8 cellular contexts compared by ENCODE assay signal in the genomic region with DNA sequence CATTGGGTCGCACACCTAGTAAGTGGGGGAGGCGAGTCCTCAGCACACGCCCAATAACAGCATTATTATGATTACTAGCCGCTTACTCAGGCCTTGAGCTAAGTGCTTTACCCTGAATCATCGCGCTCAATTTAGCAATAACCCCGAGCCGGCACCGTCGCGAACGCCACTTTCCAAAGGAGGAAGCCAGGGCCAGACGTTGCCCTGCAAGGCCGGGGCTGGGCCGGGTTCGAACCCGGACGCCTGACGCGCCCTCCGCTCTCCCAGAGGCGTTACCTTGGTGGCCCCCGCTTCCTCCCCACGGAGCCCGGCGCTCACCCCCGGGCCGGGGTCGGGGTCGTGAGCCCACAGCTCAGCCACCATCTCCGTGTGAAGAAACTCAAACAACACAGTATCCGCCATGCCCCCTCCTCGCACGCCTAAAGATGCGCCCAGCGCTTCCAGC. TPM values are rescaled to one million over a fixed set of nuclear protein-coding genes. Genes with fewer than 3 reads are reported as not detected.
A peak's percentile ranks its signal among the peaks of the same experiment; 100 is the strongest.
DNase-seq lines count a peak whose midpoint lies in the region; ATAC-seq, FAIRE-seq and TF ChIP-seq lines count a peak whose summit lies in the region.

A gene with protein sequence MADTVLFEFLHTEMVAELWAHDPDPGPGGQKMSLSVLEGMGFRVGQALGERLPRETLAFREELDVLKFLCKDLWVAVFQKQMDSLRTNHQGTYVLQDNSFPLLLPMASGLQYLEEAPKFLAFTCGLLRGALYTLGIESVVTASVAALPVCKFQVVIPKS (minus strand): TSS at position 421 of the 445 bp plus-strand sequence. CDS start 19 bp downstream, at position 402.

- H3K36me3 Mint-ChIP-seq in activated CD4-positive, alpha-beta memory T cell treated with anti-CD3 and anti-CD28 coated beads for 36 hours = peaks cover 5% of the 10 kb centered on the region
- H3K36me3 Mint-ChIP-seq in progenitor cell of endocrine pancreas (ENCODE audit: insufficient read depth) = peaks cover 1% of the 10 kb centered on the region

- H3K27me3 Mint-ChIP-seq in activated CD4-positive, alpha-beta memory T cell treated with anti-CD3 and anti-CD28 coated beads for 36 hours = no peaks in the 10 kb centered on the region
- no peaks in the 10 kb centered on the region for H3K27me3 Mint-ChIP-seq in progenitor cell of endocrine pancreas

- H3K4me3 Mint-ChIP-seq in activated CD4-positive, alpha-beta memory T cell treated with anti-CD3 and anti-CD28 coated beads for 36 hours = peak within 1 kb of the TSS; percentile 94
- peak within 1 kb of the TSS; percentile 90 for H3K4me3 Mint-ChIP-seq in progenitor cell of endocrine pancreas (ENCODE audit: low read depth)

- peak within 1 kb of the TSS; percentile 92 for H3K4me2 ChIP-seq in A549

- DNase-seq in A549 (ENCODE audit: low read depth in 1 of 2, low spot score in 1 of 2) (peak; percentile 64 to 74), Right ventricle myocardium inferior (ENCODE audit: missing footprints) (no peak), progenitor cell of endocrine pancreas (ENCODE audit: low spot score, unreplicated experiment) (no peak), NCI-H2196 treated with DMSO at 0.1 percent for 48 hours (lab: John Stamatoyannopoulos, UW; ENCODE audit: unreplicated experiment) (no peak)
- DNase-seq in activated CD4-positive, alpha-beta memory T cell treated with anti-CD3 and anti-CD28 coated beads for 36 hours = no peak
- no peak for DNase-seq in stimulated activated naive CD4-positive, alpha-beta T cell treated with Interleukin-2 at 50 U/mL for 16 hours (lab: John Stamatoyannopoulos, UW)

- H3K4me1 ChIP-seq in A549 (peaks cover 11% of the 10 kb centered on the region; the same call in 2 of the 3 replicates), HUES64 (ENCODE audit: insufficient read depth, low read length) (0 out of 2 replicates have a peak, but pooled peaks cover 6% of the 10 kb centered on the region)

- no peak for TF ChIP-seq EP300 in A549 (IDR thresholded peaks at IDR 0.05)

- peak within 1 kb of the TSS; percentile 71 for H3K4me3 ChIP-seq in A549
- peak within 1 kb of the TSS; percentile 88 for H3K4me3 ChIP-seq in HUES64 (ENCODE audit: low read length)

- peak within 1 kb of the TSS; percentile 79 for H3K9ac ChIP-seq in HUES64 (ENCODE audit: low read depth, low read length)

- H3K9me3 ChIP-seq in A549 (no peaks in the 10 kb centered on the region), HUES64 (ENCODE audit: insufficient read depth, low read depth, low read length) (no peaks in the 10 kb centered on the region)

- peak within 1 kb of the TSS; percentile 92 for H3K27ac Mint-ChIP-seq in activated CD4-positive, alpha-beta memory T cell treated with anti-CD3 and anti-CD28 coated beads for 36 hours
- peak within 1 kb of the TSS; percentile 95 for H3K27ac Mint-ChIP-seq in progenitor cell of endocrine pancreas

- TF ChIP-seq RAD21 in A549 (conservative IDR thresholded peaks at IDR 0.05 in 1 of 2, IDR thresholded peaks at IDR 0.05 in 1 of 2) = no peak

- no peak for FAIRE-seq in A549 (lab: Jason Lieb, UNC)

- no peaks in the 10 kb centered on the region for H3K36me3 ChIP-seq in HUES64 (ENCODE audit: insufficient read depth, low read length)

- TF ChIP-seq POLR2A in A549 (IDR thresholded peaks at IDR 0.05; ENCODE audit: low read length) = peak; percentile 52

- under 1% methylated on average over 24 of the region's 36 CpGs for WGBS in A549 (ENCODE audit: missing lambda C conversion rate)
- WGBS in HUES64 = under 1% methylated on average over 36 of the region's 36 CpGs

- TF ChIP-seq CTCF in A549 (IDR thresholded peaks at IDR 0.05) (no peak), progenitor cell of endocrine pancreas (IDR thresholded peaks at IDR 0.05; ENCODE audit: unreplicated experiment) (no peak)

- CTCF ChIA-PET in A549 (lab: Yijun Ruan, JAX) = interaction anchor here (0.6 to 2.5 kb wide), 15 partner anchors 10 to 261 kb away, joined by 3 to 18 read pairs (median 4); a partner anchor contains a TSS
- CTCF ChIA-PET in activated CD4-positive, alpha-beta memory T cell treated with anti-CD3 and anti-CD28 coated beads for 36 hours (lab: Charles Lee) = interaction anchor here (0.6 to 1.7 kb wide), 9 partner anchors 9 to 301 kb away, joined by 3 to 8 read pairs (median 4); a partner anchor contains a TSS

- peaks cover 43% of the 10 kb centered on the region for H3K4me1 Mint-ChIP-seq in activated CD4-positive, alpha-beta memory T cell treated with anti-CD3 and anti-CD28 coated beads for 36 hours (ENCODE audit: low read depth)
- peaks cover 14% of the 10 kb centered on the region for H3K4me1 Mint-ChIP-seq in progenitor cell of endocrine pancreas (ENCODE audit: low read depth)

- H3K9me3 Mint-ChIP-seq in activated CD4-positive, alpha-beta memory T cell treated with anti-CD3 and anti-CD28 coated beads for 36 hours = no peaks in the 10 kb centered on the region
- no peaks in the 10 kb centered on the region for H3K9me3 Mint-ChIP-seq in progenitor cell of endocrine pancreas (ENCODE audit: low read depth)

- POLR2A ChIA-PET in A549 (lab: Yijun Ruan, JAX) = interaction anchor here (0.6 to 3.3 kb wide), 14 partner anchors 9 to 515 kb away, joined by 3 to 23 read pairs (median 3); a partner anchor contains a TSS
- POLR2A ChIA-PET in activated CD4-positive, alpha-beta memory T cell treated with anti-CD3 and anti-CD28 coated beads for 36 hours (lab: Charles Lee) = interaction anchor here (0.9 to 2.9 kb wide), 8 partner anchors 11 to 176 kb away, joined by 3 to 15 read pairs (median 6); a partner anchor contains a TSS

- intact Hi-C loops in activated CD4-positive, alpha-beta memory T cell treated with anti-CD3 and anti-CD28 coated beads for 36 hours (cut with micrococcal nuclease) = loop anchor here (1.0 to 10.0 kb wide), 9 partner anchors 86 to 514 kb away; a partner anchor contains a TSS
- intact Hi-C loops in Right ventricle myocardium inferior (cut with DNase I) = loop anchor here (5.0 kb wide), 1 partner anchor 86 kb away; a partner anchor contains a TSS

- H3K27me3 ChIP-seq in HUES64 (ENCODE audit: insufficient read depth, low read length) = no peaks in the 10 kb centered on the region

- H3K27ac ChIP-seq in A549 = peak within 1 kb of the TSS; percentile 76 to 85
- peak within 1 kb of the TSS; percentile 69; the same call in 1 of the 2 replicates for H3K27ac ChIP-seq in HUES64 (ENCODE audit: low read depth, low read length)

- ATAC-seq in A549 (peak; percentile 21 to 33), GM18499 (IDR thresholded peaks at IDR 0.05; ENCODE audit: insufficient read depth, unreplicated experiment) (peak; percentile 2), Right ventricle myocardium inferior (no peak)

TF ChIP-seq in A549, 52 proteins besides CTCF, POLR2A, EP300 and RAD21:
- TF ChIP-seq, protein P1, sequence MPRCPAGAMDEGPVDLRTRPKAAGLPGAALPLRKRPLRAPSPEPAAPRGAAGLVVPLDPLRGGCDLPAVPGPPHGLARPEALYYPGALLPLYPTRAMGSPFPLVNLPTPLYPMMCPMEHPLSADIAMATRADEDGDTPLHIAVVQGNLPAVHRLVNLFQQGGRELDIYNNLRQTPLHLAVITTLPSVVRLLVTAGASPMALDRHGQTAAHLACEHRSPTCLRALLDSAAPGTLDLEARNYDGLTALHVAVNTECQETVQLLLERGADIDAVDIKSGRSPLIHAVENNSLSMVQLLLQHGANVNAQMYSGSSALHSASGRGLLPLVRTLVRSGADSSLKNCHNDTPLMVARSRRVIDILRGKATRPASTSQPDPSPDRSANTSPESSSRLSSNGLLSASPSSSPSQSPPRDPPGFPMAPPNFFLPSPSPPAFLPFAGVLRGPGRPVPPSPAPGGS (IDR thresholded peaks at IDR 0.05) = 0 out of 3 replicates have a peak, but pooled peaks have one; percentile 43
- TF ChIP-seq, protein P2, sequence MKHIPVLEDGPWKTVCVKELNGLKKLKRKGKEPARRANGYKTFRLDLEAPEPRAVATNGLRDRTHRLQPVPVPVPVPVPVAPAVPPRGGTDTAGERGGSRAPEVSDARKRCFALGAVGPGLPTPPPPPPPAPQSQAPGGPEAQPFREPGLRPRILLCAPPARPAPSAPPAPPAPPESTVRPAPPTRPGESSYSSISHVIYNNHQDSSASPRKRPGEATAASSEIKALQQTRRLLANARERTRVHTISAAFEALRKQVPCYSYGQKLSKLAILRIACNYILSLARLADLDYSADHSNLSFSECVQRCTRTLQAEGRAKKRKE (CRISPR knock-in tag; IDR thresholded peaks at IDR 0.05; ENCODE audit: low read depth) = no peak
- TF ChIP-seq SREBF2 (IDR thresholded peaks at IDR 0.05) (no peak), FOSL2 (IDR thresholded peaks at IDR 0.05) (no peak), FOSL2 (CRISPR knock-in tag; IDR thresholded peaks at IDR 0.05) (peak; percentile 47; the same call in 1 of the 2 replicates), KDM5A (IDR thresholded peaks at IDR 0.05) (peak; percentile 64; the same call in 1 of the 2 replicates), ZNF302 (CRISPR knock-in tag; IDR thresholded peaks at IDR 0.05) (no peak), TP53 (CRISPR knock-in tag; IDR thresholded peaks at IDR 0.05) (peak; percentile 40; the same call in 1 of the 2 replicates), KDM1A (IDR thresholded peaks at IDR 0.05; ENCODE audit: low read depth) (no peak), HOXB5 (CRISPR knock-in tag; IDR thresholded peaks at IDR 0.05) (no peak), PHF8 (IDR thresholded peaks at IDR 0.05; ENCODE audit: borderline replicate concordance, low read depth) (peak; percentile 91)

RNA-seq across cellular contexts. Expression of the gene that starts here (rescaled TPM):
- polyA plus RNA-seq in A549 (2011; rRNA removed) = 29.8 and 30.2 TPM in 2 replicates
- polyA plus RNA-seq in A549 (2012; cell fraction: cytosol; rRNA removed) = 52.5 and 63.1 TPM in 2 replicates
- polyA plus RNA-seq in A549 (2012; cell fraction: nucleus; rRNA removed) = 41.4 and 46.2 TPM in 2 replicates
- polyA plus RNA-seq in A549 (2017; fragmentation: RNase III; extraction: RNeasy Plus Mini Kit Qiagen cat#74134 plus additional on column Dnase treatment) = 23.7 to 30.5 TPM (median 28.5 TPM) in 3 replicates
- 9.0 and 12.0 TPM in 2 replicates for polyA minus RNA-seq in A549 (2011; rRNA and poly(A)+ RNA removed)
- polyA plus RNA-seq in HUES64 (2013, experiment 1 of 2) = 20.2 TPM
- 27.0 TPM for polyA plus RNA-seq in HUES64 (2013, experiment 2 of 2)
- 10 to 100 TPM; 35.1 to 39.9 TPM for total RNA-seq in activated CD4-positive, alpha-beta memory T cell treated with anti-CD3 and anti-CD28 coated beads for 36 hours
- total RNA-seq in Right ventricle myocardium inferior = 14.2 TPM
- total RNA-seq in progenitor cell of endocrine pancreas = 40.4 and 43.8 TPM in 2 replicates

Comparison
In these comparisons a context has a peak if more than half of its experiments do, and no peak if none do; other contexts are left out.
1. DNase-seq: peak in A549 (2 of 2); none in activated CD4-positive, alpha-beta memory T cell treated with anti-CD3 and anti-CD28 coated beads for 36 hours (single experiment), Right ventricle myocardium inferior (single experiment), progenitor cell of endocrine pancreas (single experiment), NCI-H2196 treated with DMSO at 0.1 percent for 48 hours (single experiment) and stimulated activated naive CD4-positive, alpha-beta T cell treated with Interleukin-2 at 50 U/mL for 16 hours (single experiment).